8 cellular contexts compared by ENCODE assay signal in genomic region chr10:46780164-46780563, GRCh38.
A peak's percentile ranks its signal among the peaks of the same experiment; 100 is the strongest.
DNase-seq lines count a peak whose midpoint lies in the region; ATAC-seq and TF ChIP-seq lines count a peak whose summit lies in the region.
"Not testable (repeated sequence)": the region's sequence is repeated elsewhere in the genome, so short reads cannot be mapped to it uniquely, and the experiment has no call there.

No MANE protein-coding gene starts in this region.

- not testable (repeated sequence) for H2BK5ac ChIP-seq in mesenchymal stem cell (ENCODE audit: low read depth, low read length, poor library complexity, severe bottlenecking)

- not testable (repeated sequence) for H4K8ac ChIP-seq in mesenchymal stem cell (ENCODE audit: low read length)

- DNase-seq in AG10803 (ENCODE audit: low read depth) (peak; percentile 21), HFFc6 (peak; percentile 10), brain microvascular endothelial cell (peak; percentile 43), foreskin fibroblast (peak; percentile 20)
- DNase-seq in T-helper 2 cell treated with Interferon-gamma antibody and Interleukin-4, amounts not matched to agents 5 μg/mL and 100 μg/mL, for 36 hours (ENCODE audit: low spot score); mesenchymal stem cell: not testable (repeated sequence)

- peak overlapping the region; percentile 66 for H3K27ac Mint-ChIP-seq in HFFc6
- peak overlapping the region; percentile 60 for H3K27ac Mint-ChIP-seq in T-helper 2 cell treated with Interferon-gamma antibody and Interleukin-4, amounts not matched to agents 5 μg/mL and 100 μg/mL, for 36 hours

- H3K79me1 ChIP-seq in mesenchymal stem cell (replicated peaks; ENCODE audit: low read length, poor library complexity, severe bottlenecking), result not testable (repeated sequence)

- H3K36me3 ChIP-seq in brain microvascular endothelial cell (replicated peaks); mesenchymal stem cell (ENCODE audit: control insufficient read depth in 1 of 2, insufficient read depth in 2 of 2, low read depth in 1 of 2, low read length in 2 of 2); skeletal muscle satellite cell (ENCODE audit: insufficient read depth, low read length): not testable (repeated sequence)

- not testable (repeated sequence) for H3K4me3 ChIP-seq in AG10803 (ENCODE audit: low read length); brain microvascular endothelial cell (ENCODE audit: low read depth, low read length); foreskin fibroblast (ENCODE audit: low read depth in 1 of 2, low read length in 2 of 2); skeletal muscle satellite cell (ENCODE audit: low read length)
- H3K4me3 ChIP-seq in mesenchymal stem cell (ENCODE audit: insufficient read depth in 1 of 2, low read depth in 1 of 2, low read length in 2 of 2), result peak overlapping the region in 1 of 2 experiments; percentile 24

- H3K14ac ChIP-seq in mesenchymal stem cell (ENCODE audit: low read length in 2 of 2), result not testable (repeated sequence)

- not testable (repeated sequence) for TF ChIP-seq CTCF in AG10803 (conservative IDR thresholded peaks at IDR 0.05; ENCODE audit: low read length); HFFc6 (IDR thresholded peaks at IDR 0.05); brain microvascular endothelial cell (IDR thresholded peaks at IDR 0.05; ENCODE audit: low read depth, low read length, missing control alignments); foreskin fibroblast (IDR thresholded peaks at IDR 0.05; ENCODE audit: low read depth, low read length)

- in situ Hi-C loops in brain microvascular endothelial cell (cut with HindIII; ENCODE audit: low pct_ligation_motif_present, low sequenced_read_pairs), result not testable (repeated sequence)

- not testable (repeated sequence) for H3K18ac ChIP-seq in mesenchymal stem cell (ENCODE audit: low read depth in 1 of 2, low read length in 2 of 2)

- H3K4me1 ChIP-seq in mesenchymal stem cell (ENCODE audit: control insufficient read depth, insufficient read depth, low read depth, low read length), result not testable (repeated sequence)
- peaks cover 18% of the 10 kb centered on the region for H3K4me1 ChIP-seq in skeletal muscle satellite cell (ENCODE audit: control insufficient read depth, insufficient read depth, low read length)

- not testable (repeated sequence) for H3K4me2 ChIP-seq in mesenchymal stem cell (ENCODE audit: low read length, poor library complexity, severe bottlenecking)
- peak overlapping the region; percentile 56 for H3K4me2 ChIP-seq in skeletal muscle satellite cell (ENCODE audit: low read length)

- not testable (repeated sequence) for H4K91ac ChIP-seq in mesenchymal stem cell (ENCODE audit: low read length)

- peaks cover 27% of the 10 kb centered on the region for H3K4me1 Mint-ChIP-seq in HFFc6 (ENCODE audit: low read depth)
- H3K4me1 Mint-ChIP-seq in T-helper 2 cell treated with Interferon-gamma antibody and Interleukin-4, amounts not matched to agents 5 μg/mL and 100 μg/mL, for 36 hours (ENCODE audit: low read depth), result peaks cover 32% of the 10 kb centered on the region

- not testable (repeated sequence) for H2BK120ac ChIP-seq in mesenchymal stem cell (ENCODE audit: low read depth, low read length)

- no CpG with 5 or more reads among the region's 1 CpG for WGBS in mesenchymal stem cell

- H3K9me3 ChIP-seq in mesenchymal stem cell (ENCODE audit: control insufficient read depth, low read length); skeletal muscle satellite cell (replicated peaks; ENCODE audit: low read length): not testable (repeated sequence)

- H2BK15ac ChIP-seq in mesenchymal stem cell (ENCODE audit: low read depth, poor library complexity, severe bottlenecking), result not testable (repeated sequence)

- H3K23ac ChIP-seq in mesenchymal stem cell (ENCODE audit: low read length in 2 of 2), result not testable (repeated sequence)

- H2AFZ ChIP-seq in mesenchymal stem cell (ENCODE audit: low read depth, low read length), result not testable (repeated sequence)

- H3K36me3 Mint-ChIP-seq in HFFc6 (ENCODE audit: low read depth); T-helper 2 cell treated with Interferon-gamma antibody and Interleukin-4, amounts not matched to agents 5 μg/mL and 100 μg/mL, for 36 hours (ENCODE audit: low read depth): not testable (repeated sequence)

- H3K9ac ChIP-seq in mesenchymal stem cell (ENCODE audit: low read length) (peak overlapping the region; percentile 84), skeletal muscle satellite cell (ENCODE audit: low read depth, low read length) (peak overlapping the region; percentile 56)

- H3K4ac ChIP-seq in mesenchymal stem cell (ENCODE audit: low read depth in 1 of 2, low read length in 2 of 2), result not testable (repeated sequence)

- H3K9me3 Mint-ChIP-seq in HFFc6; T-helper 2 cell treated with Interferon-gamma antibody and Interleukin-4, amounts not matched to agents 5 μg/mL and 100 μg/mL, for 36 hours: not testable (repeated sequence)

- not testable (repeated sequence) for H3K27me3 Mint-ChIP-seq in HFFc6 (ENCODE audit: insufficient read depth); T-helper 2 cell treated with Interferon-gamma antibody and Interleukin-4, amounts not matched to agents 5 μg/mL and 100 μg/mL, for 36 hours (ENCODE audit: low read depth)

- not testable (repeated sequence) for H3K4me3 Mint-ChIP-seq in HFFc6
- peak overlapping the region; percentile 38 for H3K4me3 Mint-ChIP-seq in T-helper 2 cell treated with Interferon-gamma antibody and Interleukin-4, amounts not matched to agents 5 μg/mL and 100 μg/mL, for 36 hours

- not testable (repeated sequence) for H2AK5ac ChIP-seq in mesenchymal stem cell (ENCODE audit: low read length, severe bottlenecking)

- H3K27me3 ChIP-seq in brain microvascular endothelial cell (replicated peaks); mesenchymal stem cell (ENCODE audit: control insufficient read depth in 1 of 2, insufficient read depth in 1 of 2, low read length in 2 of 2); skeletal muscle satellite cell (ENCODE audit: control insufficient read depth, insufficient read depth, low read length): not testable (repeated sequence)

- peak; percentile 88 for ATAC-seq in esophagus mucosa

- H2BK12ac ChIP-seq in mesenchymal stem cell (ENCODE audit: low read length in 2 of 2), result not testable (repeated sequence)

- peak overlapping the region; percentile 39 for H3K27ac ChIP-seq in brain microvascular endothelial cell
- H3K27ac ChIP-seq in mesenchymal stem cell (ENCODE audit: low read length, poor library complexity, severe bottlenecking), result not testable (repeated sequence)
